10 cellular contexts compared by ENCODE assay signal in the genomic region with DNA sequence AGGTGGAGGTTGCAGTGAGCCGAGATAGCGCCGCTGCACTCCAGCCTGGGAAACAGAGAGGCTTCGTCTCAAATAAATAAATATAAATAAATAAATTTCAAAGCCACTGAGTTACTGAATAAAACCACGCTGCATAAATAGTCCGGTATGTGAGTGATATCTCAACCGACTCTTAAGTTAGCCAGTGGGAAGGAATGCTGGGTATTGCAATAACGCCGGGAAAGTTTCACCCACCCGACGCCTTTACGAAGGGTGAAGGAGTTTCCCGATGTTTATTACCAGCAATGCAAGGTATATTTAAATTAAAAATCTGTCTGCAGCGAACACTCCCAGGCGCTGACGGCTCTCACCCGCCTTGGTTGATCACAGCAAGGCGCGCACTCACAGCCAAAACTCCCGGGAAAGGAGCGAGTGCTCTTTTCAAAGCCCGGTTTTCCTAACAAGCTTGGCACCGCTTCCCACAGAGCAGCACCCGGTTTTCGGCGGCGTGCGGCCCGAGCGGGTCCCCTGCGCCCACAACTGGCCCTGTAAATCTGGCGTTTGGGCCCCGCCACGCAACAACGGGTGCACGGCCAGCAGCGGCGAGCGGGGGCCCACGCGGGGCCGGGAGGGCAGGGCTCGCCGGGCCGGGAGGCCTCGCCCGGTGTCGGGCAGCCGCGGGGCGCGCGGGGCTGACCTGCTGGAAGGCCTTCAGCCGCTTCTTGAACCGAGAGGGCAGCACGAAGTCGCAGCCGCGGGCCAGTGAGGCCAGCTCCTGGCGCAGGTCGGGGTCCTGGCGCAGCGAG. TPM values are rescaled to one million over a fixed set of nuclear protein-coding genes. Genes with fewer than 3 reads are reported as not detected.
A peak's percentile ranks its signal among the peaks of the same experiment; 100 is the strongest.
DNase-seq lines count a peak whose midpoint lies in the region; ATAC-seq lines count a peak whose summit lies in the region.
"Had no signal": no experiment of that assay in that cellular context is flagged by ENCODE, and none has a peak within 500 bp of the region (broad histone marks: within the 10 kb centered on the region; RNA-seq: fewer than 3 reads in every experiment).

No MANE protein-coding gene starts in this region.

- POLR2A ChIA-PET in naive thymus-derived CD4-positive, alpha-beta T cell (lab: Charles Lee), result no interaction called here

- no peaks in the 10 kb centered on the region for H3K9me3 Mint-ChIP-seq in effector memory CD8-positive, alpha-beta T cell
- H3K9me3 Mint-ChIP-seq in naive thymus-derived CD4-positive, alpha-beta T cell, result peaks cover 0 to 2% (median 0%) of the 10 kb centered on the region in 11 donors

- H3K27me3 Mint-ChIP-seq in effector memory CD8-positive, alpha-beta T cell, result peaks cover 39 to 50% of the 10 kb centered on the region in 2 donors
- peaks cover 24 to 43% (median 32%) of the 10 kb centered on the region in 5 donors for H3K27me3 Mint-ChIP-seq in naive thymus-derived CD4-positive, alpha-beta T cell

- H3K27me3 ChIP-seq in HUES6 (ENCODE audit: control insufficient read depth, insufficient read depth, low read length), result peaks cover 36% of the 10 kb centered on the region
- peaks cover 0 to 8% of the 10 kb centered on the region in 2 donors for H3K27me3 ChIP-seq in naive thymus-derived CD4-positive, alpha-beta T cell (ENCODE audit: control insufficient read depth in 2 of 2, insufficient read depth in 2 of 2, low read length in 2 of 2)

- peak overlapping the region; percentile 64 for H3K9ac ChIP-seq in HUES6 (ENCODE audit: low read length)

- intact Hi-C loops in naive thymus-derived CD4-positive, alpha-beta T cell (cut with micrococcal nuclease), result no loop called here

- no peak for ATAC-seq in effector memory CD8-positive, alpha-beta T cell (replicated peaks)
- no peak for ATAC-seq in naive thymus-derived CD4-positive, alpha-beta T cell
- no peak for ATAC-seq in GM19023 (IDR thresholded peaks at IDR 0.05; ENCODE audit: unreplicated experiment)

- peak overlapping the region; percentile 82 for H3K4me3 ChIP-seq in HUES6 (ENCODE audit: low read depth, low read length)
- no peak overlapping the region for H3K4me3 ChIP-seq in naive thymus-derived CD4-positive, alpha-beta T cell (ENCODE audit: low read length)

- no peak overlapping the region for H3K27ac Mint-ChIP-seq in effector memory CD8-positive, alpha-beta T cell
- H3K27ac Mint-ChIP-seq in naive thymus-derived CD4-positive, alpha-beta T cell, result no peak overlapping the region

- no peak overlapping the region for H3K27ac ChIP-seq in HUES6 (ENCODE audit: low read depth, low read length)
- H3K27ac ChIP-seq in naive thymus-derived CD4-positive, alpha-beta T cell (ENCODE audit: low read depth, low read length), result no peak overlapping the region

- DNase-seq in AG08396 (ENCODE audit: low spot score), result peak; percentile 68
- no peak for DNase-seq in effector memory CD8-positive, alpha-beta T cell
- DNase-seq in naive thymus-derived CD4-positive, alpha-beta T cell, result no peak
- DNase-seq in pons (ENCODE audit: low spot score), result no peak
- DNase-seq in NCI-H526 (lab: John Stamatoyannopoulos, UW), result no peak
- DNase-seq in germinal center (ENCODE audit: low spot score), result no peak
- DNase-seq: effector CD8-positive, alpha-beta T cell; MM.1S had no signal

- no peaks in the 10 kb centered on the region for H3K9me3 ChIP-seq in HUES6 (ENCODE audit: control insufficient read depth, insufficient read depth, low read depth, low read length)
- no peaks in the 10 kb centered on the region for H3K9me3 ChIP-seq in naive thymus-derived CD4-positive, alpha-beta T cell (ENCODE audit: control insufficient read depth in 2 of 3, low read length in 3 of 3)

- H3K4me1 Mint-ChIP-seq in effector memory CD8-positive, alpha-beta T cell (ENCODE audit: low read depth in 2 of 2), result peaks cover 24 to 39% of the 10 kb centered on the region in 2 donors
- H3K4me1 Mint-ChIP-seq in naive thymus-derived CD4-positive, alpha-beta T cell, result peaks cover 17 to 40% (median 31%) of the 10 kb centered on the region in 7 donors

- H3K36me3 Mint-ChIP-seq in effector memory CD8-positive, alpha-beta T cell (ENCODE audit: insufficient read depth), result no peaks in the 10 kb centered on the region
- peaks cover 0 to 12% (median 0%) of the 10 kb centered on the region in 5 donors for H3K36me3 Mint-ChIP-seq in naive thymus-derived CD4-positive, alpha-beta T cell

- H3K4me3 Mint-ChIP-seq in effector memory CD8-positive, alpha-beta T cell, result peak overlapping the region; percentile 47 to 49
- H3K4me3 Mint-ChIP-seq in naive thymus-derived CD4-positive, alpha-beta T cell, result peak overlapping the region; percentile 39 to 73 (median 66)

- no peaks in the 10 kb centered on the region for H3K36me3 ChIP-seq in HUES6 (ENCODE audit: control insufficient read depth, insufficient read depth, low read length)
- H3K36me3 ChIP-seq in naive thymus-derived CD4-positive, alpha-beta T cell (ENCODE audit: control insufficient read depth in 2 of 3, insufficient read depth in 3 of 3, low read length in 3 of 3), result no peaks in the 10 kb centered on the region

- peaks cover 45% of the 10 kb centered on the region for H3K4me1 ChIP-seq in HUES6 (ENCODE audit: control insufficient read depth, insufficient read depth, low read length)
- peaks cover 0 to 12% of the 10 kb centered on the region in 2 donors for H3K4me1 ChIP-seq in naive thymus-derived CD4-positive, alpha-beta T cell (ENCODE audit: control insufficient read depth in 2 of 2, insufficient read depth in 2 of 2, low read length in 2 of 2)

- CTCF ChIA-PET in naive thymus-derived CD4-positive, alpha-beta T cell (lab: Charles Lee), result no interaction called here

RNA-seq across cellular contexts. Expression of a gene that starts 13.7 kb away (rescaled TPM):
- 10 to 100 TPM; 24.9 to 53.5 (median 32.5) TPM for total RNA-seq in naive thymus-derived CD4-positive, alpha-beta T cell
- polyA plus RNA-seq in naive thymus-derived CD4-positive, alpha-beta T cell, result 10 to 100 TPM in 1 of 2 donors, 1 to 10 TPM in 1; 7.3 to 13.8 TPM

RNA-seq across cellular contexts. Expression of a gene that starts 54.5 kb away (rescaled TPM):
- 10 to 100 TPM; 52.1 to 95.2 (median 75.1) TPM for total RNA-seq in naive thymus-derived CD4-positive, alpha-beta T cell
- 10 to 100 TPM; 38.9 to 68.0 TPM for polyA plus RNA-seq in naive thymus-derived CD4-positive, alpha-beta T cell
